ENCODE assay signal across 1 cellular context in the genomic region with DNA sequence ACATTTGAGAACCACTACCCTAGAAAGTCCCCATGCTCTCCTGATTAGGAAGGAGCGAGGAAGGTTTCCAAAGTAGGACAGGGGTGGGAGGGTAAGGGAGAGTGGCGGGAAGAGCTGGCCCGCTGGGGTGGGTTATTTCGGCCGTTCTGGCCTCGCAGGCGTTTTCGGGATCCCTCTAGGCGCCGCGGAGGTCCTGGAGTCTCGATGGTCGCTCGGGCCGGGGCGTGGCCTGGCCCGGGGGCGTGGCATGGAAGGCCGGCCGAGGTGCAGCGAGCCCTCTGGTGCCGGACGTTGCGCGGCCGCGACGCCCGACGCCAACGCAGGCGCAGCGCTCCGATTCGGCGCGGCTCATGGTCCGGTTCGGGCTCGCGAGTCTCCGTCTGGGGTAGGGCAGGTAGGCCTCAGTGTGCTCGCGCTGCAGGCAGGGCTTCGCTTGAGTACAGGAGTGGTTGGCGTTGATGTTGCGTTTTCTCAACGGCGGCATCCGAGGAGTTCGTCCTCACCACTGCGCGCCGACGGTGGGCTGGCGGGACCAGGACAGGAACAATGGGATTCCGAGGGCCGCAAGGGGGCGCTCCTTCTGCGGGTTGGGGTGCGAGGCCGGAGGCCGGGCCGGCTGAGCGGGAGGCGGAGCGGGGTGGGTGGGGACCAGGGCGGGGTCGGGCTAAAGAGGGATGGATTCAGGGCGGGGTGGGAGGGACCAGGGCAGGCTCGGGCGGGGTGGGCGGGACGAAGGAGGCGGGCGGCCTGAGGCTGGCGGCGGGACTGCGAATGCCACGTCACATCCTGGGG.
TF ChIP-seq lines count a peak whose summit lies in the region.

A gene with protein sequence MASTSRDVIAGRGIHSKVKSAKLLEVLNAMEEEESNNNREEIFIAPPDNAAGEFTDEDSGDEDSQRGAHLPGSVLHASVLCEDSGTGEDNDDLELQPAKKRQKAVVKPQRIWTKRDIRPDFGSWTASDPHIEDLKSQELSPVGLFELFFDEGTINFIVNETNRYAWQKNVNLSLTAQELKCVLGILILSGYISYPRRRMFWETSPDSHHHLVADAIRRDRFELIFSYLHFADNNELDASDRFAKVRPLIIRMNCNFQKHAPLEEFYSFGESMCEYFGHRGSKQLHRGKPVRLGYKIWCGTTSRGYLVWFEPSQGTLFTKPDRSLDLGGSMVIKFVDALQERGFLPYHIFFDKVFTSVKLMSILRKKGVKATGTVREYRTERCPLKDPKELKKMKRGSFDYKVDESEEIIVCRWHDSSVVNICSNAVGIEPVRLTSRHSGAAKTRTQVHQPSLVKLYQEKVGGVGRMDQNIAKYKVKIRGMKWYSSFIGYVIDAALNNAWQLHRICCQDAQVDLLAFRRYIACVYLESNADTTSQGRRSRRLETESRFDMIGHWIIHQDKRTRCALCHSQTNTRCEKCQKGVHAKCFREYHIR (plus strand): TSS at position 287 of the 792 bp plus-strand sequence. CDS start 7,628 bp downstream, outside the sequence.

TF ChIP-seq in K562, 482 proteins besides CTCF, POLR2A, EP300 and RAD21 (continued from another document and continues in another):
- TF ChIP-seq, protein P1, sequence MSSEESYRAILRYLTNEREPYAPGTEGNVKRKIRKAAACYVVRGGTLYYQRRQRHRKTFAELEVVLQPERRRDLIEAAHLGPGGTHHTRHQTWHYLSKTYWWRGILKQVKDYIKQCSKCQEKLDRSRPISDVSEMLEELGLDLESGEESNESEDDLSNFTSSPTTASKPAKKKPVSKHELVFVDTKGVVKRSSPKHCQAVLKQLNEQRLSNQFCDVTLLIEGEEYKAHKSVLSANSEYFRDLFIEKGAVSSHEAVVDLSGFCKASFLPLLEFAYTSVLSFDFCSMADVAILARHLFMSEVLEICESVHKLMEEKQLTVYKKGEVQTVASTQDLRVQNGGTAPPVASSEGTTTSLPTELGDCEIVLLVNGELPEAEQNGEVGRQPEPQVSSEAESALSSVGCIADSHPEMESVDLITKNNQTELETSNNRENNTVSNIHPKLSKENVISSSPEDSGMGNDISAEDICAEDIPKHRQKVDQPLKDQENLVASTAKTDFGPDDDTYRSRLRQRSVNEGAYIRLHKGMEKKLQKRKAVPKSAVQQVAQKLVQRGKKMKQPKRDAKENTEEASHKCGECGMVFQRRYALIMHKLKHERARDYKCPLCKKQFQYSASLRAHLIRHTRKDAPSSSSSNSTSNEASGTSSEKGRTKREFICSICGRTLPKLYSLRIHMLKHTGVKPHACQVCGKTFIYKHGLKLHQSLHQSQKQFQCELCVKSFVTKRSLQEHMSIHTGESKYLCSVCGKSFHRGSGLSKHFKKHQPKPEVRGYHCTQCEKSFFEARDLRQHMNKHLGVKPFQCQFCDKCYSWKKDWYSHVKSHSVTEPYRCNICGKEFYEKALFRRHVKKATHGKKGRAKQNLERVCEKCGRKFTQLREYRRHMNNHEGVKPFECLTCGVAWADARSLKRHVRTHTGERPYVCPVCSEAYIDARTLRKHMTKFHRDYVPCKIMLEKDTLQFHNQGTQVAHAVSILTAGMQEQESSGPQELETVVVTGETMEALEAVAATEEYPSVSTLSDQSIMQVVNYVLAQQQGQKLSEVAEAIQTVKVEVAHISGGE (CRISPR knock-in tag; IDR thresholded peaks at IDR 0.05), result peak in 1 of 3 experiments; percentile 44; a peak in 1 of 6 replicates
- TF ChIP-seq SRF (CRISPR knock-in tag; IDR thresholded peaks at IDR 0.05), result no peak
- TF ChIP-seq, protein P2, sequence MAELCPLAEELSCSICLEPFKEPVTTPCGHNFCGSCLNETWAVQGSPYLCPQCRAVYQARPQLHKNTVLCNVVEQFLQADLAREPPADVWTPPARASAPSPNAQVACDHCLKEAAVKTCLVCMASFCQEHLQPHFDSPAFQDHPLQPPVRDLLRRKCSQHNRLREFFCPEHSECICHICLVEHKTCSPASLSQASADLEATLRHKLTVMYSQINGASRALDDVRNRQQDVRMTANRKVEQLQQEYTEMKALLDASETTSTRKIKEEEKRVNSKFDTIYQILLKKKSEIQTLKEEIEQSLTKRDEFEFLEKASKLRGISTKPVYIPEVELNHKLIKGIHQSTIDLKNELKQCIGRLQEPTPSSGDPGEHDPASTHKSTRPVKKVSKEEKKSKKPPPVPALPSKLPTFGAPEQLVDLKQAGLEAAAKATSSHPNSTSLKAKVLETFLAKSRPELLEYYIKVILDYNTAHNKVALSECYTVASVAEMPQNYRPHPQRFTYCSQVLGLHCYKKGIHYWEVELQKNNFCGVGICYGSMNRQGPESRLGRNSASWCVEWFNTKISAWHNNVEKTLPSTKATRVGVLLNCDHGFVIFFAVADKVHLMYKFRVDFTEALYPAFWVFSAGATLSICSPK (IDR thresholded peaks at IDR 0.05; ENCODE audit: borderline replicate concordance), result no peak
- TF ChIP-seq, protein P3, sequence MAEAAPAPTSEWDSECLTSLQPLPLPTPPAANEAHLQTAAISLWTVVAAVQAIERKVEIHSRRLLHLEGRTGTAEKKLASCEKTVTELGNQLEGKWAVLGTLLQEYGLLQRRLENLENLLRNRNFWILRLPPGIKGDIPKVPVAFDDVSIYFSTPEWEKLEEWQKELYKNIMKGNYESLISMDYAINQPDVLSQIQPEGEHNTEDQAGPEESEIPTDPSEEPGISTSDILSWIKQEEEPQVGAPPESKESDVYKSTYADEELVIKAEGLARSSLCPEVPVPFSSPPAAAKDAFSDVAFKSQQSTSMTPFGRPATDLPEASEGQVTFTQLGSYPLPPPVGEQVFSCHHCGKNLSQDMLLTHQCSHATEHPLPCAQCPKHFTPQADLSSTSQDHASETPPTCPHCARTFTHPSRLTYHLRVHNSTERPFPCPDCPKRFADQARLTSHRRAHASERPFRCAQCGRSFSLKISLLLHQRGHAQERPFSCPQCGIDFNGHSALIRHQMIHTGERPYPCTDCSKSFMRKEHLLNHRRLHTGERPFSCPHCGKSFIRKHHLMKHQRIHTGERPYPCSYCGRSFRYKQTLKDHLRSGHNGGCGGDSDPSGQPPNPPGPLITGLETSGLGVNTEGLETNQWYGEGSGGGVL (CRISPR knock-in tag; IDR thresholded peaks at IDR 0.05), result no peak
- TF ChIP-seq CBFB (CRISPR knock-in tag; IDR thresholded peaks at IDR 0.05), result no peak
- TF ChIP-seq MED1 (CRISPR knock-in tag; IDR thresholded peaks at IDR 0.05; ENCODE audit: borderline replicate concordance), result no peak
- no peak for TF ChIP-seq TBP (optimal IDR thresholded peaks at IDR 0.05; ENCODE audit: low read depth, low read length)
- TF ChIP-seq, protein P4, sequence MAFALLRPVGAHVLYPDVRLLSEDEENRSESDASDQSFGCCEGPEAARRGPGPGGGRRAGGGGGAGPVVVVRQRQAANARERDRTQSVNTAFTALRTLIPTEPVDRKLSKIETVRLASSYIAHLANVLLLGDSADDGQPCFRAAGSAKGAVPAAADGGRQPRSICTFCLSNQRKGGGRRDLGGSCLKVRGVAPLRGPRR (CRISPR knock-in tag; IDR thresholded peaks at IDR 0.05), result no peak
- TF ChIP-seq, protein P5, sequence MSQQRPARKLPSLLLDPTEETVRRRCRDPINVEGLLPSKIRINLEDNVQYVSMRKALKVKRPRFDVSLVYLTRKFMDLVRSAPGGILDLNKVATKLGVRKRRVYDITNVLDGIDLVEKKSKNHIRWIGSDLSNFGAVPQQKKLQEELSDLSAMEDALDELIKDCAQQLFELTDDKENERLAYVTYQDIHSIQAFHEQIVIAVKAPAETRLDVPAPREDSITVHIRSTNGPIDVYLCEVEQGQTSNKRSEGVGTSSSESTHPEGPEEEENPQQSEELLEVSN (IDR thresholded peaks at IDR 0.05; ENCODE audit: borderline replicate concordance in 1 of 2, extremely low read depth in 1 of 2, insufficient read depth in 1 of 2, insufficient read length in 1 of 2, low read depth in 1 of 2, low read length in 1 of 2, poor library complexity in 1 of 2, severe bottlenecking in 1 of 2), result peak; percentile 77 to 83
- TF ChIP-seq, protein P6, sequence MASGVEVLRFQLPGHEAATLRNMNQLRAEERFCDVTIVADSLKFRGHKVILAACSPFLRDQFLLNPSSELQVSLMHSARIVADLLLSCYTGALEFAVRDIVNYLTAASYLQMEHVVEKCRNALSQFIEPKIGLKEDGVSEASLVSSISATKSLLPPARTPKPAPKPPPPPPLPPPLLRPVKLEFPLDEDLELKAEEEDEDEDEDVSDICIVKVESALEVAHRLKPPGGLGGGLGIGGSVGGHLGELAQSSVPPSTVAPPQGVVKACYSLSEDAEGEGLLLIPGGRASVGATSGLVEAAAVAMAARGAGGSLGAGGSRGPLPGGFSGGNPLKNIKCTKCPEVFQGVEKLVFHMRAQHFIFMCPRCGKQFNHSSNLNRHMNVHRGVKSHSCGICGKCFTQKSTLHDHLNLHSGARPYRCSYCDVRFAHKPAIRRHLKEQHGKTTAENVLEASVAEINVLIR (CRISPR knock-in tag; IDR thresholded peaks at IDR 0.05), result no peak
- TF ChIP-seq, protein P7, sequence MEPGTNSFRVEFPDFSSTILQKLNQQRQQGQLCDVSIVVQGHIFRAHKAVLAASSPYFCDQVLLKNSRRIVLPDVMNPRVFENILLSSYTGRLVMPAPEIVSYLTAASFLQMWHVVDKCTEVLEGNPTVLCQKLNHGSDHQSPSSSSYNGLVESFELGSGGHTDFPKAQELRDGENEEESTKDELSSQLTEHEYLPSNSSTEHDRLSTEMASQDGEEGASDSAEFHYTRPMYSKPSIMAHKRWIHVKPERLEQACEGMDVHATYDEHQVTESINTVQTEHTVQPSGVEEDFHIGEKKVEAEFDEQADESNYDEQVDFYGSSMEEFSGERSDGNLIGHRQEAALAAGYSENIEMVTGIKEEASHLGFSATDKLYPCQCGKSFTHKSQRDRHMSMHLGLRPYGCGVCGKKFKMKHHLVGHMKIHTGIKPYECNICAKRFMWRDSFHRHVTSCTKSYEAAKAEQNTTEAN (CRISPR knock-in tag; IDR thresholded peaks at IDR 0.05), result peak; percentile 78
- no peak; the same call in 1 of the 2 replicates for TF ChIP-seq JUN (IDR thresholded peaks at IDR 0.05; ENCODE audit: borderline replicate concordance, low read depth, low read length)
- TF ChIP-seq JUN (CRISPR knock-in tag; IDR thresholded peaks at IDR 0.05; ENCODE audit: borderline replicate concordance), result peak; percentile 53; the same call in 1 of the 2 replicates
- TF ChIP-seq, protein P8, sequence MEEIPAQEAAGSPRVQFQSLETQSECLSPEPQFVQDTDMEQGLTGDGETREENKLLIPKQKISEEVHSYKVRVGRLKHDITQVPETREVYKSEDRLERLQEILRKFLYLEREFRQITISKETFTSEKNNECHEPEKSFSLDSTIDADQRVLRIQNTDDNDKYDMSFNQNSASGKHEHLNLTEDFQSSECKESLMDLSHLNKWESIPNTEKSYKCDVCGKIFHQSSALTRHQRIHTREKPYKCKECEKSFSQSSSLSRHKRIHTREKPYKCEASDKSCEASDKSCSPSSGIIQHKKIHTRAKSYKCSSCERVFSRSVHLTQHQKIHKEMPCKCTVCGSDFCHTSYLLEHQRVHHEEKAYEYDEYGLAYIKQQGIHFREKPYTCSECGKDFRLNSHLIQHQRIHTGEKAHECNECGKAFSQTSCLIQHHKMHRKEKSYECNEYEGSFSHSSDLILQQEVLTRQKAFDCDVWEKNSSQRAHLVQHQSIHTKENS (CRISPR knock-in tag; IDR thresholded peaks at IDR 0.05), result no peak
- no peak for TF ChIP-seq HSF4 (CRISPR knock-in tag; IDR thresholded peaks at IDR 0.05; ENCODE audit: borderline replicate concordance)
- TF ChIP-seq, protein P9, sequence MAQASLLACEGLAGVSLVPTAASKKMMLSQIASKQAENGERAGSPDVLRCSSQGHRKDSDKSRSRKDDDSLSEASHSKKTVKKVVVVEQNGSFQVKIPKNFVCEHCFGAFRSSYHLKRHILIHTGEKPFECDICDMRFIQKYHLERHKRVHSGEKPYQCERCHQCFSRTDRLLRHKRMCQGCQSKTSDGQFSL (CRISPR knock-in tag; IDR thresholded peaks at IDR 0.05), result peak; percentile 87
- TF ChIP-seq, protein P9 (tag; IDR thresholded peaks at IDR 0.05), result no peak
- TF ChIP-seq, protein P10, sequence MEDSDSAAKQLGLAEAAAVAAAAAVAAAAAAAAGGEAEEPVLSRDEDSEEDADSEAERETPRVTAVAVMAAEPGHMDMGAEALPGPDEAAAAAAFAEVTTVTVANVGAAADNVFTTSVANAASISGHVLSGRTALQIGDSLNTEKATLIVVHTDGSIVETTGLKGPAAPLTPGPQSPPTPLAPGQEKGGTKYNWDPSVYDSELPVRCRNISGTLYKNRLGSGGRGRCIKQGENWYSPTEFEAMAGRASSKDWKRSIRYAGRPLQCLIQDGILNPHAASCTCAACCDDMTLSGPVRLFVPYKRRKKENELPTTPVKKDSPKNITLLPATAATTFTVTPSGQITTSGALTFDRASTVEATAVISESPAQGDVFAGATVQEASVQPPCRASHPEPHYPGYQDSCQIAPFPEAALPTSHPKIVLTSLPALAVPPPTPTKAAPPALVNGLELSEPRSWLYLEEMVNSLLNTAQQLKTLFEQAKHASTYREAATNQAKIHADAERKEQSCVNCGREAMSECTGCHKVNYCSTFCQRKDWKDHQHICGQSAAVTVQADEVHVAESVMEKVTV (CRISPR knock-in tag; IDR thresholded peaks at IDR 0.05), result peak; percentile 56
- TF ChIP-seq, protein P11, sequence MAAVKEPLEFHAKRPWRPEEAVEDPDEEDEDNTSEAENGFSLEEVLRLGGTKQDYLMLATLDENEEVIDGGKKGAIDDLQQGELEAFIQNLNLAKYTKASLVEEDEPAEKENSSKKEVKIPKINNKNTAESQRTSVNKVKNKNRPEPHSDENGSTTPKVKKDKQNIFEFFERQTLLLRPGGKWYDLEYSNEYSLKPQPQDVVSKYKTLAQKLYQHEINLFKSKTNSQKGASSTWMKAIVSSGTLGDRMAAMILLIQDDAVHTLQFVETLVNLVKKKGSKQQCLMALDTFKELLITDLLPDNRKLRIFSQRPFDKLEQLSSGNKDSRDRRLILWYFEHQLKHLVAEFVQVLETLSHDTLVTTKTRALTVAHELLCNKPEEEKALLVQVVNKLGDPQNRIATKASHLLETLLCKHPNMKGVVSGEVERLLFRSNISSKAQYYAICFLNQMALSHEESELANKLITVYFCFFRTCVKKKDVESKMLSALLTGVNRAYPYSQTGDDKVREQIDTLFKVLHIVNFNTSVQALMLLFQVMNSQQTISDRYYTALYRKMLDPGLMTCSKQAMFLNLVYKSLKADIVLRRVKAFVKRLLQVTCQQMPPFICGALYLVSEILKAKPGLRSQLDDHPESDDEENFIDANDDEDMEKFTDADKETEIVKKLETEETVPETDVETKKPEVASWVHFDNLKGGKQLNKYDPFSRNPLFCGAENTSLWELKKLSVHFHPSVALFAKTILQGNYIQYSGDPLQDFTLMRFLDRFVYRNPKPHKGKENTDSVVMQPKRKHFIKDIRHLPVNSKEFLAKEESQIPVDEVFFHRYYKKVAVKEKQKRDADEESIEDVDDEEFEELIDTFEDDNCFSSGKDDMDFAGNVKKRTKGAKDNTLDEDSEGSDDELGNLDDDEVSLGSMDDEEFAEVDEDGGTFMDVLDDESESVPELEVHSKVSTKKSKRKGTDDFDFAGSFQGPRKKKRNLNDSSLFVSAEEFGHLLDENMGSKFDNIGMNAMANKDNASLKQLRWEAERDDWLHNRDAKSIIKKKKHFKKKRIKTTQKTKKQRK (IDR thresholded peaks at IDR 0.05; ENCODE audit: borderline replicate concordance, low read depth, low read length), result no peak
- TF ChIP-seq ESRRA (IDR thresholded peaks at IDR 0.05; ENCODE audit: borderline replicate concordance, low read depth), result peak; percentile 77; the same call in 1 of the 2 replicates
- peak; percentile 72 for TF ChIP-seq HMGN3 (IDR thresholded peaks at IDR 0.05; ENCODE audit: borderline replicate concordance, extremely low read depth, insufficient read length, low read depth, low read length)
- no peak for TF ChIP-seq BACH1 (tag; IDR thresholded peaks at IDR 0.05)
- no peak for TF ChIP-seq GTF2A2 (tag; IDR thresholded peaks at IDR 0.05)
- TF ChIP-seq EHMT2 (IDR thresholded peaks at IDR 0.05), result peak; percentile 56; the same call in 1 of the 2 replicates
- TF ChIP-seq ETS2 (tag; IDR thresholded peaks at IDR 0.05; ENCODE audit: borderline replicate concordance, poor library complexity, severe bottlenecking), result no peak
- 0 out of 2 replicates have a peak, but pooled peaks have one; percentile 20 for TF ChIP-seq NR4A1 (CRISPR knock-in tag; IDR thresholded peaks at IDR 0.05)
- no peak for TF ChIP-seq NR4A1 (tag; IDR thresholded peaks at IDR 0.05)
